In the genomic region with DNA sequence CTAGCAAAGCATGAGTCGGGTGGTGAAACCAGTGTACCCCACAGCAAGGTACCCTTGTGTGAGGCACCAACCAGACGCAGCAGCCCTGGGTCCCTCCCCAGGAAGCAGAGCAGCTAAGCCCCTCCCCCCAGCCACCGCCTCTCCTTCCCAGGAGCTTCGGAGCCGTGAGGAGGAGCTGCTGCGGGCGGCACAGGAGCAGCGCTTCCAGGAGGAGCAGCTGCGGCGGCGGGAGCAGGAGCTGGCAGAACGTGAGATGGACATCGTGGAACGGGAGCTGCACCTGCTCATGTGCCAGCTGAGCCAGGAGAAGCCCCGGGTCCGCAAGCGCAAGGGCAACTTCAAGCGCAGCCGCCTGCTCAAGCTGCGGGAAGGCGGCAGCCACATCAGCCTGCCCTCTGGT, we compare ENCODE assay signal across 25 cellular contexts. TPM values are rescaled to one million over a fixed set of nuclear protein-coding genes. Genes with fewer than 3 reads are reported as not detected.
"Had no signal": no experiment of that assay in that cellular context is flagged by ENCODE, and none has a peak within 500 bp of the region (broad histone marks: within the 10 kb centered on the region; RNA-seq: fewer than 3 reads in every experiment).

No MANE protein-coding gene starts in this region.

- ATAC-seq: HepG2 had no signal

- H3K9ac ChIP-seq: SK-N-SH had no signal

- H3K27ac ChIP-seq: RWPE1 had no signal

- DNase-seq: IMR-90, Karpas-422, KG1, MM.1S, NCI-H1048, NCI-H1105, NCI-H1417 treated with DMSO at 0.1 percent for 48 hours, NCI-H146, NCI-H187, NCI-H2029, NCI-H2081 treated with DMSO at 0.1 percent for 48 hours, NCI-H2171, NCI-H226, NCI-H446, NCI-H510A, NCI-H524 treated with DMSO at 0.1 percent for 48 hours, NCI-H69, NCI-H774, SHP77, SK-N-SH, SW 1271 had no signal

- H3K9me3 ChIP-seq: SK-N-SH had no signal

- H3K4me2 ChIP-seq: SK-N-SH had no signal

RNA-seq across cellular contexts. Expression of a gene that starts 12.4 kb away (rescaled TPM):
- total RNA-seq: HepG2, IMR-90, SK-MEL-5 had no signal
- polyA plus RNA-seq: HepG2, IMR-90 had no signal

RNA-seq across cellular contexts. Expression of a gene that starts 20.7 kb away (rescaled TPM):
- total RNA-seq: HT1080 had no signal
